12 cellular contexts compared by ENCODE assay signal in the genomic region with DNA sequence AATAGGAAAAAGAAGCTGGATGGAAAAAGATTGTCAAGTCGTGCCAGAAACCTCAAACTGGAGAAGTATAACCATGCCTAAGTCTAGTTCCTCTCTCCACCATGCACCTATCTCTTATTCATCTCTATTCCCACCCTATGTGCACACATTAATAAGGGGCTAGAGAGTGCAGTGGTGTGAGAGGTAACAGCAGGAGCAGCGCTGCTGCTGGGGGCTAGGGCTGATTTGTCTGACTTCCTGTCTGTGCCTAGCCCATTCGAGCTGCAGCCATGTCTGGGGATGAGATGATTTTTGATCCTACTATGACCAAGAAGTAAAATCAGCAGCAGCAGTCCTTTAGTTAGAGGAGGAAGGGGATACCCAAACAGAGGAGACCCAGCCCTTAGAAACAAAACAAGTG. TPM values are rescaled to one million over a fixed set of nuclear protein-coding genes. Genes with fewer than 3 reads are reported as not detected.
DNase-seq lines count a peak whose midpoint lies in the region; ATAC-seq and TF ChIP-seq lines count a peak whose summit lies in the region.
"Had no signal": no experiment of that assay in that cellular context is flagged by ENCODE, and none has a peak within 500 bp of the region (broad histone marks: within the 10 kb centered on the region; RNA-seq: fewer than 3 reads in every experiment).

No MANE protein-coding gene starts in this region.

- intact Hi-C loops in Calu3 (cut with micrococcal nuclease; ENCODE audit: unreplicated experiment) (loop anchor here (5.0 kb wide), 1 partner anchor 39 kb away; no protein-coding TSS in a partner anchor), activated B cell treated with CpG ODN at 0.5 μM for 24 hours (cut with micrococcal nuclease) (no loop called here), posterior vena cava (cut with DNase I) (no loop called here)
- intact Hi-C loops in naive thymus-derived CD4-positive, alpha-beta T cell (cut with micrococcal nuclease), result loop anchor here (2.0 to 5.0 kb wide), 4 partner anchors 15 to 114 kb away; partner anchors contain the start of genes TRIM33 (in 2 of the 2) and BCAS2 (in 1 of the 2)

- H4K8ac ChIP-seq in H9 (replicated peaks; ENCODE audit: insufficient read length, low read depth, low read length), result no peak overlapping the region

- POLR2A ChIA-PET in activated B cell treated with CpG ODN at 0.5 μM for 24 hours (lab: Charles Lee), result no interaction called here
- POLR2A ChIA-PET in naive thymus-derived CD4-positive, alpha-beta T cell (lab: Charles Lee), result interaction anchor here (1.4 to 1.5 kb wide), 2 partner anchors 43 to 135 kb away, joined by 3 to 5 read pairs; partner anchors contain the start of gene TRIM33

- H3K9ac ChIP-seq in H9 (ENCODE audit: extremely low read depth, insufficient read length, low read length), result no peak overlapping the region

- H3K4me2 ChIP-seq in H9 (ENCODE audit: insufficient read depth, insufficient read length, low read length), result no peak overlapping the region

- peaks cover 3% of the 10 kb centered on the region for H4K20me1 ChIP-seq in H9 (ENCODE audit: control insufficient read depth, insufficient read depth, insufficient read length)

- no peak overlapping the region for H2BK120ac ChIP-seq in H9 (ENCODE audit: low read depth, low read length, poor library complexity, severe bottlenecking)

- no peak overlapping the region for H3K18ac ChIP-seq in H9 (ENCODE audit: insufficient read length, low read depth, low read length)

- no peaks in the 10 kb centered on the region for H3K9me3 ChIP-seq in H9 (ENCODE audit: control insufficient read depth, low read depth, low read length)
- H3K9me3 ChIP-seq in naive thymus-derived CD4-positive, alpha-beta T cell (ENCODE audit: control insufficient read depth in 2 of 3, low read length in 3 of 3), result no peaks in the 10 kb centered on the region

- DNase-seq in Calu3, result no peak
- no peak for DNase-seq in H9
- no peak for DNase-seq in activated B cell treated with CpG ODN at 0.5 μM for 24 hours
- peak in 1 of 9 donors; percentile 13 for DNase-seq in naive thymus-derived CD4-positive, alpha-beta T cell
- DNase-seq in GM13976 (ENCODE audit: low spot score), result no peak
- no peak for DNase-seq in posterior vena cava (ENCODE audit: low spot score)
- no peak for DNase-seq in hippocampal formation (lab: John Stamatoyannopoulos, UW)
- DNase-seq: activated CD4-positive, alpha-beta T cell treated with anti-CD3 and anti-CD28 coated beads for 1 hour; dermis blood vessel endothelial cell; H7; NCI-H2081 treated with DMSO at 0.1 percent for 48 hours; stimulated activated CD4-positive, alpha-beta T cell treated with anti-CD3 and anti-CD28 coated beads, Interleukin-4, amount 100 ng/mL, for 24 hours had no signal

- H2BK12ac ChIP-seq in H9 (ENCODE audit: insufficient read length, low read depth, low read length), result no peak overlapping the region

- H3K23me2 ChIP-seq in H9 (ENCODE audit: insufficient read length, low read depth, low read length, poor library complexity, severe bottlenecking), result no peaks in the 10 kb centered on the region

- H3K27me3 ChIP-seq in H9 (ENCODE audit: insufficient read depth, low read length), result no peaks in the 10 kb centered on the region
- H3K27me3 ChIP-seq in naive thymus-derived CD4-positive, alpha-beta T cell (ENCODE audit: control insufficient read depth in 2 of 2, insufficient read depth in 2 of 2, low read length in 2 of 2), result no peaks in the 10 kb centered on the region

- no peak overlapping the region for H2AFZ ChIP-seq in H9 (ENCODE audit: low read length)

- H3K4me3 ChIP-seq in naive thymus-derived CD4-positive, alpha-beta T cell (ENCODE audit: low read length), result no peak overlapping the region

- H3K27me3 Mint-ChIP-seq in Calu3 (ENCODE audit: unreplicated experiment) (no peaks in the 10 kb centered on the region), H9 (ENCODE audit: low read depth) (no peaks in the 10 kb centered on the region), activated B cell treated with CpG ODN at 0.5 μM for 24 hours (no peaks in the 10 kb centered on the region)
- H3K27me3 Mint-ChIP-seq in naive thymus-derived CD4-positive, alpha-beta T cell, result no peaks in the 10 kb centered on the region

- H3K14ac ChIP-seq in H9 (ENCODE audit: insufficient read depth, low read length), result no peak overlapping the region

- peaks cover 20% of the 10 kb centered on the region; the same call in 1 of the 2 replicates for H3K79me2 ChIP-seq in H9 (ENCODE audit: insufficient read depth, low read length)

- H3K23ac ChIP-seq in H9 (ENCODE audit: insufficient read length, low read depth, low read length), result no peak overlapping the region

- no CpG with 5 or more reads among the region's 3 CpGs for WGBS in H9 (ENCODE audit: extremely low coverage, insufficient read length, low lambda C conversion rate)

- in situ Hi-C loops in GM13976 (cut with MboI; ENCODE audit: low sequenced_read_pairs, unreplicated experiment), result no loop called here

- H3K4me3 Mint-ChIP-seq in Calu3 (ENCODE audit: low read depth, unreplicated experiment) (peak overlapping the region; percentile 15), H9 (no peak overlapping the region), activated B cell treated with CpG ODN at 0.5 μM for 24 hours (no peak overlapping the region)
- H3K4me3 Mint-ChIP-seq in naive thymus-derived CD4-positive, alpha-beta T cell, result peak overlapping the region; percentile 14 to 73 (median 62)

- H4K91ac ChIP-seq in H9 (ENCODE audit: insufficient read length, low read depth, low read length), result no peak overlapping the region

- H2AK5ac ChIP-seq in H9 (ENCODE audit: insufficient read length, low read length), result no peak overlapping the region

- H3K36me3 Mint-ChIP-seq in Calu3 (ENCODE audit: insufficient read depth, unreplicated experiment) (peaks cover 32% of the 10 kb centered on the region), H9 (ENCODE audit: insufficient read depth in 1 of 3, low read depth in 3 of 3) (peaks cover 2 to 12% (median 5%) of the 10 kb centered on the region in 3 experiments; a peak in 6 of 7 replicates), activated B cell treated with CpG ODN at 0.5 μM for 24 hours (ENCODE audit: low read depth) (peaks cover 23% of the 10 kb centered on the region)
- H3K36me3 Mint-ChIP-seq in naive thymus-derived CD4-positive, alpha-beta T cell, result peaks cover 0 to 29% (median 8%) of the 10 kb centered on the region in 5 donors

- peaks cover 15% of the 10 kb centered on the region for H3K79me1 ChIP-seq in H9 (ENCODE audit: insufficient read depth, low read depth, low read length, poor library complexity, severe bottlenecking)

- H2BK5ac ChIP-seq in H9 (ENCODE audit: insufficient read length, low read length), result no peak overlapping the region

- TF ChIP-seq CTCF in Calu3 (IDR thresholded peaks at IDR 0.05; ENCODE audit: unreplicated experiment) (no peak), H9 (conservative IDR thresholded peaks at IDR 0.05) (no peak), activated B cell treated with CpG ODN at 0.5 μM for 24 hours (IDR thresholded peaks at IDR 0.05) (no peak), GM13976 (IDR thresholded peaks at IDR 0.05; ENCODE audit: borderline replicate concordance, control extremely low read depth, extremely low read depth, insufficient read depth, missing control alignments) (no peak)

- H3K27ac ChIP-seq in H9 (ENCODE audit: insufficient read length, low read depth, low read length), result no peak overlapping the region
- H3K27ac ChIP-seq in naive thymus-derived CD4-positive, alpha-beta T cell (ENCODE audit: low read depth, low read length), result no peak overlapping the region

- H2BK20ac ChIP-seq in H9 (ENCODE audit: low read depth, low read length, poor library complexity, severe bottlenecking), result no peak overlapping the region

- H3K27ac Mint-ChIP-seq in Calu3 (ENCODE audit: unreplicated experiment), result peak overlapping the region; percentile 26
- H3K27ac Mint-ChIP-seq in H9, result peak overlapping the region in 2 of 3 experiments; percentile 10 to 16; a peak in 2 of 7 replicates
- H3K27ac Mint-ChIP-seq in activated B cell treated with CpG ODN at 0.5 μM for 24 hours, result peak overlapping the region; percentile 27
- H3K27ac Mint-ChIP-seq in naive thymus-derived CD4-positive, alpha-beta T cell, result peak overlapping the region in 8 of 9 donors; percentile 20 to 93 (median 64)

- BruUV-seq in Calu3 (replicated peaks; lab: Mats Ljungman, UMichigan), result no TSS peak

- no peak overlapping the region for H3K4ac ChIP-seq in H9 (ENCODE audit: low read depth, low read length)

- H3K4me1 Mint-ChIP-seq in Calu3 (ENCODE audit: low read depth, unreplicated experiment) (peaks cover 49% of the 10 kb centered on the region), H9 (peaks cover 25 to 33% of the 10 kb centered on the region in 2 experiments), activated B cell treated with CpG ODN at 0.5 μM for 24 hours (peaks cover 43% of the 10 kb centered on the region)
- peaks cover 47 to 84% (median 66%) of the 10 kb centered on the region in 7 donors for H3K4me1 Mint-ChIP-seq in naive thymus-derived CD4-positive, alpha-beta T cell

- no peak overlapping the region for H4K5ac ChIP-seq in H9 (ENCODE audit: insufficient read length, low read depth, low read length)

- CTCF ChIA-PET in Calu3 (lab: Charles Lee), result interaction anchor here (1.6 kb wide), 1 partner anchor 43 kb away, joined by 3 read pairs; the partner anchor contains the start of gene TRIM33
- CTCF ChIA-PET in activated B cell treated with CpG ODN at 0.5 μM for 24 hours (lab: Charles Lee), result no interaction called here
- CTCF ChIA-PET in naive thymus-derived CD4-positive, alpha-beta T cell (lab: Charles Lee), result interaction anchor here (0.5 to 1.5 kb wide), 2 partner anchors 9 to 67 kb away, joined by 4 read pairs; no protein-coding TSS in a partner anchor

- H3K56ac ChIP-seq in H9 (ENCODE audit: insufficient read length, low read depth, low read length), result no peak overlapping the region

- H2BK15ac ChIP-seq in H9 (ENCODE audit: low read depth, low read length), result no peak overlapping the region

- no peak overlapping the region for H3T11ph ChIP-seq in H9 (ENCODE audit: low read length)

- no peak for ATAC-seq in activated B cell treated with CpG ODN at 0.5 μM for 24 hours (ENCODE audit: low read depth)
- peak; percentile 63 for ATAC-seq in naive thymus-derived CD4-positive, alpha-beta T cell

- no peaks in the 10 kb centered on the region; the same call in 1 of the 2 replicates for H3K4me1 ChIP-seq in H9 (ENCODE audit: insufficient read depth, low read length)
- peaks cover 20 to 23% of the 10 kb centered on the region in 2 donors for H3K4me1 ChIP-seq in naive thymus-derived CD4-positive, alpha-beta T cell (ENCODE audit: control insufficient read depth in 2 of 2, insufficient read depth in 2 of 2, low read length in 2 of 2)

- no peaks in the 10 kb centered on the region for H3K9me3 Mint-ChIP-seq in Calu3 (ENCODE audit: low read depth, unreplicated experiment)
- H3K9me3 Mint-ChIP-seq in H9, result no peaks in the 10 kb centered on the region
- H3K9me3 Mint-ChIP-seq in activated B cell treated with CpG ODN at 0.5 μM for 24 hours, result no peaks in the 10 kb centered on the region
- H3K9me3 Mint-ChIP-seq in naive thymus-derived CD4-positive, alpha-beta T cell, result peaks cover 0 to 6% (median 0%) of the 10 kb centered on the region in 11 donors

- H3K36me3 ChIP-seq in naive thymus-derived CD4-positive, alpha-beta T cell (ENCODE audit: control insufficient read depth in 2 of 3, insufficient read depth in 3 of 3, low read length in 3 of 3), result no peaks in the 10 kb centered on the region

RNA-seq across cellular contexts. Expression of gene TRIM33, which starts 43.0 kb away (rescaled TPM):
- total RNA-seq in Calu3 (2022) (42.0 and 46.8 TPM in 2 replicates), H9 (2021) (53.8 and 53.9 TPM in 2 replicates), activated B cell treated with CpG ODN at 0.5 μM for 24 hours (38.4 and 41.2 TPM in 2 replicates), posterior vena cava (10 to 100 TPM; 25.9 to 28.2 TPM)
- 10 to 100 TPM; 43.8 to 57.6 (median 51.1) TPM for total RNA-seq in naive thymus-derived CD4-positive, alpha-beta T cell
- polyA plus RNA-seq in naive thymus-derived CD4-positive, alpha-beta T cell, result 10 to 100 TPM; 28.7 to 45.4 TPM

Comparison
In these comparisons a context has a peak if more than half of its experiments do, and no peak if none do; other contexts are left out.
1. H3K27ac Mint-ChIP-seq: peak in every context shown above with its lines; median percentile 64 in naive thymus-derived CD4-positive, alpha-beta T cell; 27 in activated B cell treated with CpG ODN at 0.5 μM for 24 hours; 26 in Calu3; 13 in H9.
2. H3K4me3 Mint-ChIP-seq: peak in Calu3 (single experiment) and naive thymus-derived CD4-positive, alpha-beta T cell (10 of 10); none in H9 (0 of 2) and activated B cell treated with CpG ODN at 0.5 μM for 24 hours (single experiment).
3. intact Hi-C loops: an anchor here in Calu3 (5.0 kb wide) and naive thymus-derived CD4-positive, alpha-beta T cell (2.0 to 5.0 kb wide); none called in activated B cell treated with CpG ODN at 0.5 μM for 24 hours and posterior vena cava.